ENCODE assay signal across 13 cellular contexts in the genomic region with DNA sequence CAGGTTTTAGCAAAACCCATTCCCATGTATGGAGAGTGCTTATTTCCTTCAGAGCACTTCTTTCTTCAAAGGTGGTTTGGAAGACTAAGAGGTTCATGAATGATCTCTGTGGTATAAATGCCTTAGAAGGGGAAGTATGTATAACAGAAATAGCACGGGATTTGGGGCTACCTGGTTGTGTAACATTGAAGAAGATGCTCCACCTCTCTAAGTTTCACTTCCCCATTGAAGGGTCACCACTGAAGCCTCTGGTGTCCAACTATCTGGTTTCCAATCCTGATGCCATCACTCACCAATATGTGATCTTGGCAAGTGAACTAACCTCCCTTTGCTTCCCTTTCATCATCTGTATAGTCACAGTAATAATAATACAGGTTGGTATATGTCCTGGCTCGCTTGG. TPM values are rescaled to one million over a fixed set of nuclear protein-coding genes. Genes with fewer than 3 reads are reported as not detected.
A peak's percentile ranks its signal among the peaks of the same experiment; 100 is the strongest.
DNase-seq lines count a peak whose midpoint lies in the region; ATAC-seq lines count a peak whose summit lies in the region.
"Had no signal": no experiment of that assay in that cellular context is flagged by ENCODE, and none has a peak within 500 bp of the region (broad histone marks: within the 10 kb centered on the region; RNA-seq: fewer than 3 reads in every experiment).

No MANE protein-coding gene starts in this region.

- no peak overlapping the region for H3K27ac ChIP-seq in caudate nucleus (ENCODE audit: low read depth, low read length)
- H3K27ac ChIP-seq: transverse colon had no signal

- H3K36me3 Mint-ChIP-seq in activated naive CD8-positive, alpha-beta T cell treated with anti-CD3 and anti-CD28 coated beads, Interleukin-2, amount 50 U/mL, for 24 hours (ENCODE audit: low read depth), result no peaks in the 10 kb centered on the region
- no peaks in the 10 kb centered on the region for H3K36me3 Mint-ChIP-seq in natural killer cell treated with Interleukin-12 subunit alpha and Interleukin-12 subunit beta and Interleukin-15 and Interleukin-18, amount 100 ng/mL, for 72 hours

- ATAC-seq in GM18519 (IDR thresholded peaks at IDR 0.05; ENCODE audit: low FRiP score, unreplicated experiment) (peak; percentile 75), GM21529 (IDR thresholded peaks at IDR 0.05; ENCODE audit: unreplicated experiment) (peak; percentile 96), HG03139 (IDR thresholded peaks at IDR 0.05; ENCODE audit: unreplicated experiment) (peak; percentile 95)
- no peak for ATAC-seq in activated naive CD8-positive, alpha-beta T cell treated with anti-CD3 and anti-CD28 coated beads, Interleukin-2, amount 50 U/mL, for 24 hours
- no peak for ATAC-seq in natural killer cell treated with Interleukin-12 subunit alpha and Interleukin-12 subunit beta and Interleukin-15 and Interleukin-18, amount 100 ng/mL, for 72 hours
- ATAC-seq: activated CD4-positive, alpha-beta T cell treated with anti-CD3 and anti-CD28 coated beads for 36 hours; Right ventricle myocardium inferior had no signal

- H3K27ac Mint-ChIP-seq in activated naive CD8-positive, alpha-beta T cell treated with anti-CD3 and anti-CD28 coated beads, Interleukin-2, amount 50 U/mL, for 24 hours, result no peak overlapping the region
- no peak overlapping the region for H3K27ac Mint-ChIP-seq in natural killer cell treated with Interleukin-12 subunit alpha and Interleukin-12 subunit beta and Interleukin-15 and Interleukin-18, amount 100 ng/mL, for 72 hours
- H3K27ac Mint-ChIP-seq: activated CD4-positive, alpha-beta T cell treated with anti-CD3 and anti-CD28 coated beads for 36 hours had no signal

- peak; percentile 11 for DNase-seq in SIG-M5 (lab: John Stamatoyannopoulos, UW)
- DNase-seq in caudate nucleus (lab: John Stamatoyannopoulos, UW), result no peak
- no peak for DNase-seq in activated naive CD8-positive, alpha-beta T cell treated with anti-CD3 and anti-CD28 coated beads, Interleukin-2, amount 50 U/mL, for 24 hours
- DNase-seq in natural killer cell treated with Interleukin-12 subunit alpha and Interleukin-12 subunit beta and Interleukin-15 and Interleukin-18, amount 100 ng/mL, for 72 hours (ENCODE audit: low spot score), result no peak
- DNase-seq in mucosa of gallbladder (ENCODE audit: low spot score), result no peak
- DNase-seq: activated CD4-positive, alpha-beta T cell treated with anti-CD3 and anti-CD28 coated beads for 36 hours; NCI-H1092; stimulated activated CD4-positive, alpha-beta T cell treated with anti-CD3 and anti-CD28 coated beads, Interleukin-4, amount 100 ng/mL, for 24 hours; transverse colon had no signal

- H3K4me3 Mint-ChIP-seq in activated naive CD8-positive, alpha-beta T cell treated with anti-CD3 and anti-CD28 coated beads, Interleukin-2, amount 50 U/mL, for 24 hours, result no peak overlapping the region
- no peak overlapping the region for H3K4me3 Mint-ChIP-seq in natural killer cell treated with Interleukin-12 subunit alpha and Interleukin-12 subunit beta and Interleukin-15 and Interleukin-18, amount 100 ng/mL, for 72 hours
- H3K4me3 Mint-ChIP-seq: activated CD4-positive, alpha-beta T cell treated with anti-CD3 and anti-CD28 coated beads for 36 hours had no signal

- H3K27me3 Mint-ChIP-seq in activated naive CD8-positive, alpha-beta T cell treated with anti-CD3 and anti-CD28 coated beads, Interleukin-2, amount 50 U/mL, for 24 hours, result peaks cover 8% of the 10 kb centered on the region
- peaks cover 0 to 2% of the 10 kb centered on the region in 2 donors for H3K27me3 Mint-ChIP-seq in natural killer cell treated with Interleukin-12 subunit alpha and Interleukin-12 subunit beta and Interleukin-15 and Interleukin-18, amount 100 ng/mL, for 72 hours

- no peaks in the 10 kb centered on the region for H3K9me3 Mint-ChIP-seq in activated naive CD8-positive, alpha-beta T cell treated with anti-CD3 and anti-CD28 coated beads, Interleukin-2, amount 50 U/mL, for 24 hours
- no peaks in the 10 kb centered on the region for H3K9me3 Mint-ChIP-seq in natural killer cell treated with Interleukin-12 subunit alpha and Interleukin-12 subunit beta and Interleukin-15 and Interleukin-18, amount 100 ng/mL, for 72 hours

- no peaks in the 10 kb centered on the region for H3K4me1 Mint-ChIP-seq in activated naive CD8-positive, alpha-beta T cell treated with anti-CD3 and anti-CD28 coated beads, Interleukin-2, amount 50 U/mL, for 24 hours
- H3K4me1 Mint-ChIP-seq in natural killer cell treated with Interleukin-12 subunit alpha and Interleukin-12 subunit beta and Interleukin-15 and Interleukin-18, amount 100 ng/mL, for 72 hours (ENCODE audit: low read depth in 2 of 2), result no peaks in the 10 kb centered on the region
- H3K4me1 Mint-ChIP-seq: activated CD4-positive, alpha-beta T cell treated with anti-CD3 and anti-CD28 coated beads for 36 hours had no signal

RNA-seq across cellular contexts. Expression of gene CYCS, which starts 37.2 kb away (rescaled TPM):
- 100 to 1,000 TPM; 191 to 253 TPM for total RNA-seq in natural killer cell treated with Interleukin-12 subunit alpha and Interleukin-12 subunit beta and Interleukin-15 and Interleukin-18, amount 100 ng/mL, for 72 hours
- total RNA-seq in mucosa of gallbladder, result 120 TPM

Comparison
In these comparisons a context has a peak if more than half of its experiments do, and no peak if none do; other contexts are left out.
1. ATAC-seq: peak in GM18519 (single experiment), GM21529 (single experiment) and HG03139 (single experiment); none in activated naive CD8-positive, alpha-beta T cell treated with anti-CD3 and anti-CD28 coated beads, Interleukin-2, amount 50 U/mL, for 24 hours (single experiment) and natural killer cell treated with Interleukin-12 subunit alpha and Interleukin-12 subunit beta and Interleukin-15 and Interleukin-18, amount 100 ng/mL, for 72 hours (0 of 2).